ENCODE assay signal across 20 cellular contexts in the genomic region with DNA sequence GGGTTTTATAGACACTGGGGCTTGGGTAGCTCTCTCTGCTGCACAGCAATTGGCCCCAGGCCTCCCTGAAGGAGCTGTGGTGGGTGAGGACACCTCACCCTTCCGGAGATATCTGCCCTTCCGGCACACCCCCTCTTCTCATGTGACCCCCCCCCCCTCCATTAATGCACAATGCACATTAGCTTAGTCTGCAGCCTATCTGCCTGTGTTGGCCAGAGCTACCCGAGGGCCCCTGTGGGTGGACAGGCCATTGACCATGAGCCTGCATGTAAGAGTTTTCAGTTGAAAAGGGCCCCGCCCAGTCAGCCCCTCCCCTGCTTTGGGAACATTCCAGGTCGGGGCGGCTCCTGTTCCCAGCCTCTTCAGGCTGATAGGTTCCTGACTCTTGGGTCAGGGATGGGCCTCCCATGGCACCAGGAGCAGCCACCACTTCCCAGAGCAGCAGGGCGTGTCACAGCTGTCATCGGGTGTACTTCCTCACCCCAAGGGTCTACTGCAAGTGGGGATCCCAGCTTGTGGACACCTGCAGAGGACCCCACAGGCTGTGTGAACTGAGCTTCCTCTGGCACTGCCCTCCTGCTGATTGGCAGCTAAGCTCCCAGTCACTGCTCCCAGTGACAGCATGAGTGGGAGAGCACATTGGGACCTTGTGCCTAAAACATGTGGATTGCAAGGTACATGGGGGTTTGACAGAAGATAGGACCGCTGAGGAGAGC. TPM values are rescaled to one million over a fixed set of nuclear protein-coding genes. Genes with fewer than 3 reads are reported as not detected.
DNase-seq lines count a peak whose midpoint lies in the region; ATAC-seq and TF ChIP-seq lines count a peak whose summit lies in the region.
"Had no signal": no experiment of that assay in that cellular context is flagged by ENCODE, and none has a peak within 500 bp of the region (broad histone marks: within the 10 kb centered on the region; RNA-seq: fewer than 3 reads in every experiment).

No MANE protein-coding gene starts in this region.

- H3K4me3 ChIP-seq in coronary artery (no peak overlapping the region), vagina (no peak overlapping the region)

- H3K4me1 Mint-ChIP-seq in activated CD8-positive, alpha-beta T cell treated with anti-CD3 and anti-CD28 coated beads, Interleukin-2, amount 10 ng/mL, durations not matched to agents 7 days and 5 days (ENCODE audit: low read depth) = peaks cover 23% of the 10 kb centered on the region
- H3K4me1 Mint-ChIP-seq in activated CD8-positive, alpha-beta T cell treated with anti-CD3 and anti-CD28 coated beads for 36 hours (ENCODE audit: low read depth) = peaks cover 49% of the 10 kb centered on the region

- DNase-seq in activated CD8-positive, alpha-beta T cell treated with anti-CD3 and anti-CD28 coated beads, Interleukin-2, amount 10 ng/mL, durations not matched to agents 7 days and 5 days = peak; percentile 14
- DNase-seq in activated CD8-positive, alpha-beta T cell treated with anti-CD3 and anti-CD28 coated beads for 36 hours = no peak
- DNase-seq in coronary artery (ENCODE audit: low spot score) (peak; percentile 67), left colon (peak; percentile 75 to 89), vagina (ENCODE audit: extremely low spot score in 2 of 2) (peak; percentile 78 to 85), NCI-H82 treated with DMSO at 0.1 percent for 48 hours (lab: John Stamatoyannopoulos, UW; ENCODE audit: unreplicated experiment) (no peak), NK-92 (lab: John Stamatoyannopoulos, UW; ENCODE audit: unreplicated experiment) (no peak)
- DNase-seq: 8988T; activated CD4-positive, alpha-beta T cell treated with anti-CD3 and anti-CD28 coated beads, Interleukin-2, amount 10 ng/mL, durations not matched to agents 7 days and 5 days; CD8-positive, alpha-beta memory T cell; foreskin melanocyte; Karpas-422; NCI-H187; NCI-H524; stimulated activated CD4-positive, alpha-beta T cell treated with anti-CD3 and anti-CD28 coated beads, Interleukin-4, amount 100 ng/mL, for 24 hours had no signal

- no peak for TF ChIP-seq POLR2A in vagina (IDR thresholded peaks at IDR 0.05)

- H3K27ac Mint-ChIP-seq in activated CD8-positive, alpha-beta T cell treated with anti-CD3 and anti-CD28 coated beads, Interleukin-2, amount 10 ng/mL, durations not matched to agents 7 days and 5 days = no peak overlapping the region
- H3K27ac Mint-ChIP-seq in activated CD8-positive, alpha-beta T cell treated with anti-CD3 and anti-CD28 coated beads for 36 hours = no peak overlapping the region
- H3K27ac Mint-ChIP-seq: activated CD4-positive, alpha-beta T cell treated with anti-CD3 and anti-CD28 coated beads, Interleukin-2, amount 10 ng/mL, durations not matched to agents 7 days and 5 days; activated T-helper 17 cell treated with anti-CD3 and anti-CD28 coated beads, Interleukin-2, amount 50 U/mL, for 72 hours; dendritic cell treated with granulocyte-macrophage colony-stimulating factor and Interleukin-4, amounts not matched to agents 40 ng/mL and 50 ng/mL, for 4 days; stimulated activated memory B cell treated with anti-CD40 and anti-IgM and Interleukin-4, amounts not matched to agents 10 μg/mL and 1 μg/mL and 100 μg/mL, for 72 hours; T-helper 1 cell treated with Interleukin-12 subunit alpha and Interleukin-12 subunit beta and Interleukin-4 antibody, amounts not matched to agents 30 μg/mL and 1 μg/mL, for 36 hours had no signal

- no peaks in the 10 kb centered on the region for H3K36me3 ChIP-seq in vagina

- H3K9me3 ChIP-seq in vagina = no peaks in the 10 kb centered on the region

- H3K36me3 Mint-ChIP-seq in activated CD8-positive, alpha-beta T cell treated with anti-CD3 and anti-CD28 coated beads, Interleukin-2, amount 10 ng/mL, durations not matched to agents 7 days and 5 days (ENCODE audit: low read depth) = no peaks in the 10 kb centered on the region
- no peaks in the 10 kb centered on the region for H3K36me3 Mint-ChIP-seq in activated CD8-positive, alpha-beta T cell treated with anti-CD3 and anti-CD28 coated beads for 36 hours (ENCODE audit: low read depth)
- H3K36me3 Mint-ChIP-seq: CD8-positive, alpha-beta memory T cell had no signal

- no peaks in the 10 kb centered on the region for H3K27me3 ChIP-seq in vagina

- POLR2A ChIA-PET in activated CD8-positive, alpha-beta T cell treated with anti-CD3 and anti-CD28 coated beads, Interleukin-2, amount 10 ng/mL, durations not matched to agents 7 days and 5 days (lab: Charles Lee) = no interaction called here
- POLR2A ChIA-PET in activated CD8-positive, alpha-beta T cell treated with anti-CD3 and anti-CD28 coated beads for 36 hours (lab: Charles Lee) = no interaction called here

- H3K27ac ChIP-seq in coronary artery (no peak overlapping the region), vagina (no peak overlapping the region)

- no peak overlapping the region for H3K4me3 Mint-ChIP-seq in activated CD8-positive, alpha-beta T cell treated with anti-CD3 and anti-CD28 coated beads, Interleukin-2, amount 10 ng/mL, durations not matched to agents 7 days and 5 days
- H3K4me3 Mint-ChIP-seq in activated CD8-positive, alpha-beta T cell treated with anti-CD3 and anti-CD28 coated beads for 36 hours = no peak overlapping the region
- H3K4me3 Mint-ChIP-seq: activated CD4-positive, alpha-beta T cell treated with anti-CD3 and anti-CD28 coated beads, Interleukin-2, amount 10 ng/mL, durations not matched to agents 7 days and 5 days; activated T-helper 17 cell treated with anti-CD3 and anti-CD28 coated beads, Interleukin-2, amount 50 U/mL, for 72 hours; CD8-positive, alpha-beta memory T cell; dendritic cell treated with granulocyte-macrophage colony-stimulating factor and Interleukin-4, amounts not matched to agents 40 ng/mL and 50 ng/mL, for 4 days; stimulated activated memory B cell treated with anti-CD40 and anti-IgM and Interleukin-4, amounts not matched to agents 10 μg/mL and 1 μg/mL and 100 μg/mL, for 72 hours; T-helper 1 cell treated with Interleukin-12 subunit alpha and Interleukin-12 subunit beta and Interleukin-4 antibody, amounts not matched to agents 30 μg/mL and 1 μg/mL, for 36 hours had no signal

- no peaks in the 10 kb centered on the region for H3K27me3 Mint-ChIP-seq in activated CD8-positive, alpha-beta T cell treated with anti-CD3 and anti-CD28 coated beads, Interleukin-2, amount 10 ng/mL, durations not matched to agents 7 days and 5 days (ENCODE audit: low read depth)
- H3K27me3 Mint-ChIP-seq in activated CD8-positive, alpha-beta T cell treated with anti-CD3 and anti-CD28 coated beads for 36 hours = no peaks in the 10 kb centered on the region
- H3K27me3 Mint-ChIP-seq: activated CD4-positive, alpha-beta T cell treated with anti-CD3 and anti-CD28 coated beads, Interleukin-2, amount 10 ng/mL, durations not matched to agents 7 days and 5 days; activated T-helper 17 cell treated with anti-CD3 and anti-CD28 coated beads, Interleukin-2, amount 50 U/mL, for 72 hours; CD8-positive, alpha-beta memory T cell; dendritic cell treated with granulocyte-macrophage colony-stimulating factor and Interleukin-4, amounts not matched to agents 40 ng/mL and 50 ng/mL, for 4 days; stimulated activated memory B cell treated with anti-CD40 and anti-IgM and Interleukin-4, amounts not matched to agents 10 μg/mL and 1 μg/mL and 100 μg/mL, for 72 hours had no signal

- ATAC-seq in activated CD8-positive, alpha-beta T cell treated with anti-CD3 and anti-CD28 coated beads, Interleukin-2, amount 10 ng/mL, durations not matched to agents 7 days and 5 days = no peak
- ATAC-seq in activated CD8-positive, alpha-beta T cell treated with anti-CD3 and anti-CD28 coated beads for 36 hours = no peak
- peak; percentile 81 for ATAC-seq in left colon
- no peak for ATAC-seq in HG03520 (IDR thresholded peaks at IDR 0.05; ENCODE audit: unreplicated experiment)
- ATAC-seq: activated T-helper 17 cell treated with anti-CD3 and anti-CD28 coated beads, Interleukin-2, amount 50 U/mL, for 72 hours; stimulated activated memory B cell treated with anti-CD40 and anti-IgM and Interleukin-4, amounts not matched to agents 10 μg/mL and 1 μg/mL and 100 μg/mL, for 72 hours had no signal

- intact Hi-C loops in activated CD8-positive, alpha-beta T cell treated with anti-CD3 and anti-CD28 coated beads for 36 hours (cut with micrococcal nuclease) = no loop called here
- intact Hi-C loops in left colon (cut with DNase I, micrococcal nuclease) (no loop called here), vagina (cut with DNase I) (no loop called here)

- H3K9me3 Mint-ChIP-seq in activated CD8-positive, alpha-beta T cell treated with anti-CD3 and anti-CD28 coated beads, Interleukin-2, amount 10 ng/mL, durations not matched to agents 7 days and 5 days (ENCODE audit: insufficient read depth) = no peaks in the 10 kb centered on the region
- H3K9me3 Mint-ChIP-seq in activated CD8-positive, alpha-beta T cell treated with anti-CD3 and anti-CD28 coated beads for 36 hours = no peaks in the 10 kb centered on the region
- H3K9me3 Mint-ChIP-seq: activated CD4-positive, alpha-beta T cell treated with anti-CD3 and anti-CD28 coated beads, Interleukin-2, amount 10 ng/mL, durations not matched to agents 7 days and 5 days; activated T-helper 17 cell treated with anti-CD3 and anti-CD28 coated beads, Interleukin-2, amount 50 U/mL, for 72 hours; CD8-positive, alpha-beta memory T cell; dendritic cell treated with granulocyte-macrophage colony-stimulating factor and Interleukin-4, amounts not matched to agents 40 ng/mL and 50 ng/mL, for 4 days; stimulated activated memory B cell treated with anti-CD40 and anti-IgM and Interleukin-4, amounts not matched to agents 10 μg/mL and 1 μg/mL and 100 μg/mL, for 72 hours; T-helper 1 cell treated with Interleukin-12 subunit alpha and Interleukin-12 subunit beta and Interleukin-4 antibody, amounts not matched to agents 30 μg/mL and 1 μg/mL, for 36 hours had no signal

- CTCF ChIA-PET in activated CD8-positive, alpha-beta T cell treated with anti-CD3 and anti-CD28 coated beads, Interleukin-2, amount 10 ng/mL, durations not matched to agents 7 days and 5 days (lab: Charles Lee) = interaction anchor here (2.1 kb wide), 1 partner anchor 28 kb away, joined by 5 read pairs; no protein-coding TSS in a partner anchor
- CTCF ChIA-PET in activated CD8-positive, alpha-beta T cell treated with anti-CD3 and anti-CD28 coated beads for 36 hours (lab: Charles Lee) = interaction anchor here (0.8 kb wide), 1 partner anchor 120 kb away, joined by 3 read pairs; no protein-coding TSS in a partner anchor

- no peak for TF ChIP-seq CTCF in activated CD8-positive, alpha-beta T cell treated with anti-CD3 and anti-CD28 coated beads for 36 hours (IDR thresholded peaks at IDR 0.05)
- TF ChIP-seq CTCF in coronary artery (IDR thresholded peaks at IDR 0.05) (no peak), vagina (IDR thresholded peaks at IDR 0.05) (no peak)

- peaks cover 73% of the 10 kb centered on the region for H3K4me1 ChIP-seq in vagina

RNA-seq across cellular contexts. Expression of a gene that starts 17.8 kb away (rescaled TPM):
- 10 to 100 TPM; 22.1 to 23.5 TPM for total RNA-seq in activated CD8-positive, alpha-beta T cell treated with anti-CD3 and anti-CD28 coated beads, Interleukin-2, amount 10 ng/mL, durations not matched to agents 7 days and 5 days
- total RNA-seq in activated CD8-positive, alpha-beta T cell treated with anti-CD3 and anti-CD28 coated beads for 36 hours = 10 to 100 TPM; 12.9 to 13.1 TPM
- total RNA-seq in left colon (10 to 100 TPM; 21.3 to 22.9 TPM), vagina (27.7 TPM)

Comparison
In these comparisons a context has a peak if more than half of its experiments do, and no peak if none do; other contexts are left out.
1. DNase-seq: peak in activated CD8-positive, alpha-beta T cell treated with anti-CD3 and anti-CD28 coated beads, Interleukin-2, amount 10 ng/mL, durations not matched to agents 7 days and 5 days (single experiment), coronary artery (single experiment), left colon (2 of 2) and vagina (2 of 2); none in activated CD8-positive, alpha-beta T cell treated with anti-CD3 and anti-CD28 coated beads for 36 hours (single experiment), NCI-H82 treated with DMSO at 0.1 percent for 48 hours (single experiment) and NK-92 (single experiment).